In genomic region chr10:63146503-63146902, GRCh38 we compare ENCODE assay signal across 2 cellular contexts.
TF ChIP-seq lines count a peak whose summit lies in the region.

No MANE protein-coding gene starts in this region.

TF ChIP-seq in K562, 482 proteins besides CTCF, POLR2A, EP300 and RAD21:
- TF ChIP-seq ZNF316 (IDR thresholded peaks at IDR 0.05): peak; percentile 80
- TF ChIP-seq MAFF (IDR thresholded peaks at IDR 0.05; ENCODE audit: low read length): 0 out of 2 replicates have a peak, but pooled peaks have one; percentile 24
- 0 out of 2 replicates have a peak, but pooled peaks have one; percentile 11 for TF ChIP-seq MAFG (tag; conservative IDR thresholded peaks at IDR 0.05)
- peak; percentile 65 for TF ChIP-seq C11orf30 (IDR thresholded peaks at IDR 0.05; ENCODE audit: low read depth)
- TF ChIP-seq ELK1 (CRISPR knock-in tag; IDR thresholded peaks at IDR 0.05): no peak
- TF ChIP-seq NFYB (IDR thresholded peaks at IDR 0.05; ENCODE audit: extremely low read depth, insufficient read length): no peak
- TF ChIP-seq, protein P1, sequence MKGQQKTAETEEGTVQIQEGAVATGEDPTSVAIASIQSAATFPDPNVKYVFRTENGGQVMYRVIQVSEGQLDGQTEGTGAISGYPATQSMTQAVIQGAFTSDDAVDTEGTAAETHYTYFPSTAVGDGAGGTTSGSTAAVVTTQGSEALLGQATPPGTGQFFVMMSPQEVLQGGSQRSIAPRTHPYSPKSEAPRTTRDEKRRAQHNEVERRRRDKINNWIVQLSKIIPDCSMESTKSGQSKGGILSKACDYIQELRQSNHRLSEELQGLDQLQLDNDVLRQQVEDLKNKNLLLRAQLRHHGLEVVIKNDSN (CRISPR knock-in tag; IDR thresholded peaks at IDR 0.05): no peak
- TF ChIP-seq STAG1 (CRISPR knock-in tag; IDR thresholded peaks at IDR 0.05; ENCODE audit: borderline replicate concordance): no peak
- TF ChIP-seq, protein P2, sequence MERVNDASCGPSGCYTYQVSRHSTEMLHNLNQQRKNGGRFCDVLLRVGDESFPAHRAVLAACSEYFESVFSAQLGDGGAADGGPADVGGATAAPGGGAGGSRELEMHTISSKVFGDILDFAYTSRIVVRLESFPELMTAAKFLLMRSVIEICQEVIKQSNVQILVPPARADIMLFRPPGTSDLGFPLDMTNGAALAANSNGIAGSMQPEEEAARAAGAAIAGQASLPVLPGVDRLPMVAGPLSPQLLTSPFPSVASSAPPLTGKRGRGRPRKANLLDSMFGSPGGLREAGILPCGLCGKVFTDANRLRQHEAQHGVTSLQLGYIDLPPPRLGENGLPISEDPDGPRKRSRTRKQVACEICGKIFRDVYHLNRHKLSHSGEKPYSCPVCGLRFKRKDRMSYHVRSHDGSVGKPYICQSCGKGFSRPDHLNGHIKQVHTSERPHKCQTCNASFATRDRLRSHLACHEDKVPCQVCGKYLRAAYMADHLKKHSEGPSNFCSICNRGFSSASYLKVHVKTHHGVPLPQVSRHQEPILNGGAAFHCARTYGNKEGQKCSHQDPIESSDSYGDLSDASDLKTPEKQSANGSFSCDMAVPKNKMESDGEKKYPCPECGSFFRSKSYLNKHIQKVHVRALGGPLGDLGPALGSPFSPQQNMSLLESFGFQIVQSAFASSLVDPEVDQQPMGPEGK (CRISPR knock-in tag; IDR thresholded peaks at IDR 0.05; ENCODE audit: borderline replicate concordance): no peak

TF ChIP-seq in SK-N-SH, 30 proteins besides CTCF, POLR2A, EP300 and RAD21:
- TF ChIP-seq MXI1 (IDR thresholded peaks at IDR 0.05; ENCODE audit: low read depth, low read length) (no peak), MAX (IDR thresholded peaks at IDR 0.05; ENCODE audit: low read depth) (no peak), RXRA (IDR thresholded peaks at IDR 0.05; ENCODE audit: borderline replicate concordance, low read depth) (no peak), RFX5 (IDR thresholded peaks at IDR 0.05; ENCODE audit: low read length) (no peak), YY1 (IDR thresholded peaks at IDR 0.05; ENCODE audit: low read depth) (no peak), GATA2 (CRISPR knock-in tag; IDR thresholded peaks at IDR 0.05) (no peak), FOXJ3 (CRISPR knock-in tag; IDR thresholded peaks at IDR 0.05) (no peak), ZBTB33 (IDR thresholded peaks at IDR 0.05; ENCODE audit: borderline replicate concordance, low read depth) (no peak), FOXM1 (IDR thresholded peaks at IDR 0.05; ENCODE audit: low read depth) (no peak), SIN3A (IDR thresholded peaks at IDR 0.05; ENCODE audit: borderline replicate concordance, low read depth, low read length) (no peak), PBX3 (IDR thresholded peaks at IDR 0.05) (no peak), SMC3 (IDR thresholded peaks at IDR 0.05; ENCODE audit: low read depth, low read length) (no peak), TAF1 (IDR thresholded peaks at IDR 0.05; ENCODE audit: borderline replicate concordance, low read depth, low read length) (no peak), NRF1 (IDR thresholded peaks at IDR 0.05; ENCODE audit: low read depth, low read length) (no peak), ELF1 (IDR thresholded peaks at IDR 0.05) (no peak), IRF3 (IDR thresholded peaks at IDR 0.05; ENCODE audit: low read depth, low read length) (no peak)
- TF ChIP-seq, protein P3, sequence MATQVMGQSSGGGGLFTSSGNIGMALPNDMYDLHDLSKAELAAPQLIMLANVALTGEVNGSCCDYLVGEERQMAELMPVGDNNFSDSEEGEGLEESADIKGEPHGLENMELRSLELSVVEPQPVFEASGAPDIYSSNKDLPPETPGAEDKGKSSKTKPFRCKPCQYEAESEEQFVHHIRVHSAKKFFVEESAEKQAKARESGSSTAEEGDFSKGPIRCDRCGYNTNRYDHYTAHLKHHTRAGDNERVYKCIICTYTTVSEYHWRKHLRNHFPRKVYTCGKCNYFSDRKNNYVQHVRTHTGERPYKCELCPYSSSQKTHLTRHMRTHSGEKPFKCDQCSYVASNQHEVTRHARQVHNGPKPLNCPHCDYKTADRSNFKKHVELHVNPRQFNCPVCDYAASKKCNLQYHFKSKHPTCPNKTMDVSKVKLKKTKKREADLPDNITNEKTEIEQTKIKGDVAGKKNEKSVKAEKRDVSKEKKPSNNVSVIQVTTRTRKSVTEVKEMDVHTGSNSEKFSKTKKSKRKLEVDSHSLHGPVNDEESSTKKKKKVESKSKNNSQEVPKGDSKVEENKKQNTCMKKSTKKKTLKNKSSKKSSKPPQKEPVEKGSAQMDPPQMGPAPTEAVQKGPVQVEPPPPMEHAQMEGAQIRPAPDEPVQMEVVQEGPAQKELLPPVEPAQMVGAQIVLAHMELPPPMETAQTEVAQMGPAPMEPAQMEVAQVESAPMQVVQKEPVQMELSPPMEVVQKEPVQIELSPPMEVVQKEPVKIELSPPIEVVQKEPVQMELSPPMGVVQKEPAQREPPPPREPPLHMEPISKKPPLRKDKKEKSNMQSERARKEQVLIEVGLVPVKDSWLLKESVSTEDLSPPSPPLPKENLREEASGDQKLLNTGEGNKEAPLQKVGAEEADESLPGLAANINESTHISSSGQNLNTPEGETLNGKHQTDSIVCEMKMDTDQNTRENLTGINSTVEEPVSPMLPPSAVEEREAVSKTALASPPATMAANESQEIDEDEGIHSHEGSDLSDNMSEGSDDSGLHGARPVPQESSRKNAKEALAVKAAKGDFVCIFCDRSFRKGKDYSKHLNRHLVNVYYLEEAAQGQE (IDR thresholded peaks at IDR 0.05; ENCODE audit: low read depth, low read length): no peak
- TF ChIP-seq, protein P1 (IDR thresholded peaks at IDR 0.05; ENCODE audit: borderline replicate concordance, low read depth): no peak
